ENCODE assay signal across 8 cellular contexts in genomic region chr10:118241229-118242137, GRCh38.
A peak's percentile ranks its signal among the peaks of the same experiment; 100 is the strongest.
DNase-seq lines count a peak whose midpoint lies in the region; ATAC-seq and TF ChIP-seq lines count a peak whose summit lies in the region.

No MANE protein-coding gene starts in this region.

- H3K4me3 ChIP-seq in HUES6 (ENCODE audit: low read depth, low read length) (peak overlapping the region; percentile 40), OCI-LY1 (ENCODE audit: low read depth, low read length, poor library complexity, severe bottlenecking) (no peak overlapping the region)

- H2AFZ ChIP-seq in OCI-LY1 (ENCODE audit: low read length): no peak overlapping the region

- H3K27ac ChIP-seq in HUES6 (ENCODE audit: low read depth, low read length) (no peak overlapping the region), OCI-LY1 (ENCODE audit: low read depth, low read length, poor library complexity, severe bottlenecking) (no peak overlapping the region)

- H3K4me2 ChIP-seq in OCI-LY1 (ENCODE audit: low read length): no peak overlapping the region

- no peak for ATAC-seq in naive thymus-derived CD8-positive, alpha-beta T cell
- no peak for ATAC-seq in stimulated activated naive B cell treated with anti-CD40 and anti-IgM and Interleukin-4, amounts not matched to agents 10 μg/mL and 1 μg/mL and 100 μg/mL, for 72 hours (replicated peaks)
- no peak for ATAC-seq in GM21360 (IDR thresholded peaks at IDR 0.05; ENCODE audit: unreplicated experiment)

- no peak overlapping the region for H3K4me3 Mint-ChIP-seq in naive thymus-derived CD8-positive, alpha-beta T cell
- no peak overlapping the region for H3K4me3 Mint-ChIP-seq in stimulated activated naive B cell treated with anti-CD40 and anti-IgM and Interleukin-4, amounts not matched to agents 10 μg/mL and 1 μg/mL and 100 μg/mL, for 72 hours

- H3K9me2 ChIP-seq in OCI-LY1 (ENCODE audit: low read depth, low read length): no peaks in the 10 kb centered on the region

- TF ChIP-seq CTCF in OCI-LY1 (IDR thresholded peaks at IDR 0.05; ENCODE audit: low read length): peak; percentile 90

- no peaks in the 10 kb centered on the region for H3K36me3 Mint-ChIP-seq in naive thymus-derived CD8-positive, alpha-beta T cell
- no peaks in the 10 kb centered on the region for H3K36me3 Mint-ChIP-seq in stimulated activated naive B cell treated with anti-CD40 and anti-IgM and Interleukin-4, amounts not matched to agents 10 μg/mL and 1 μg/mL and 100 μg/mL, for 72 hours

- no peaks in the 10 kb centered on the region for H3K9me3 ChIP-seq in HUES6 (ENCODE audit: control insufficient read depth, insufficient read depth, low read depth, low read length)
- H3K9me3 ChIP-seq in OCI-LY1 (ENCODE audit: low read length): no peaks in the 10 kb centered on the region

- POLR2A ChIA-PET in naive thymus-derived CD8-positive, alpha-beta T cell (lab: Charles Lee): no interaction called here

- no peak overlapping the region for H3K27ac Mint-ChIP-seq in naive thymus-derived CD8-positive, alpha-beta T cell
- no peak overlapping the region for H3K27ac Mint-ChIP-seq in stimulated activated naive B cell treated with anti-CD40 and anti-IgM and Interleukin-4, amounts not matched to agents 10 μg/mL and 1 μg/mL and 100 μg/mL, for 72 hours

- no peak overlapping the region for H3K9ac ChIP-seq in HUES6 (ENCODE audit: low read length)
- H3K9ac ChIP-seq in OCI-LY1 (ENCODE audit: low read length): no peak overlapping the region

- H3K79me2 ChIP-seq in OCI-LY1 (ENCODE audit: insufficient read depth, low read length): no peaks in the 10 kb centered on the region

- no peaks in the 10 kb centered on the region for H4K20me1 ChIP-seq in OCI-LY1 (ENCODE audit: insufficient read depth, low read length)

- no peaks in the 10 kb centered on the region for H3K36me3 ChIP-seq in HUES6 (ENCODE audit: control insufficient read depth, insufficient read depth, low read length)
- no peaks in the 10 kb centered on the region for H3K36me3 ChIP-seq in OCI-LY1 (ENCODE audit: insufficient read depth, low read length)

- peak; percentile 75 for DNase-seq in DMS53 treated with DMSO at 0.1 percent for 48 hours (lab: John Stamatoyannopoulos, UW; ENCODE audit: unreplicated experiment)
- peak; percentile 51 for DNase-seq in activated T-cell treated with anti-CD3 and anti-CD28 coated beads for 48 hours (ENCODE audit: low read depth)
- DNase-seq in fibroblast of gingiva (ENCODE audit: low read depth): peak; percentile 70
- DNase-seq in naive thymus-derived CD8-positive, alpha-beta T cell: peak; percentile 17 to 74 (median 52)
- DNase-seq in stimulated activated naive B cell treated with anti-CD40 and anti-IgM and Interleukin-4, amounts not matched to agents 10 μg/mL and 1 μg/mL and 100 μg/mL, for 72 hours: peak; percentile 24

- H3K4me1 ChIP-seq in HUES6 (ENCODE audit: control insufficient read depth, insufficient read depth, low read length) (peaks cover 17% of the 10 kb centered on the region), OCI-LY1 (ENCODE audit: insufficient read depth, low read length, severe bottlenecking) (no peaks in the 10 kb centered on the region)

- no peaks in the 10 kb centered on the region for H3K9me3 Mint-ChIP-seq in naive thymus-derived CD8-positive, alpha-beta T cell
- no peaks in the 10 kb centered on the region for H3K9me3 Mint-ChIP-seq in stimulated activated naive B cell treated with anti-CD40 and anti-IgM and Interleukin-4, amounts not matched to agents 10 μg/mL and 1 μg/mL and 100 μg/mL, for 72 hours

- peaks cover 23 to 76% (median 46%) of the 10 kb centered on the region in 5 donors for H3K27me3 Mint-ChIP-seq in naive thymus-derived CD8-positive, alpha-beta T cell
- peaks cover 34 to 39% of the 10 kb centered on the region in 2 donors for H3K27me3 Mint-ChIP-seq in stimulated activated naive B cell treated with anti-CD40 and anti-IgM and Interleukin-4, amounts not matched to agents 10 μg/mL and 1 μg/mL and 100 μg/mL, for 72 hours

- H3K27me3 ChIP-seq in HUES6 (ENCODE audit: control insufficient read depth, insufficient read depth, low read length) (peaks cover 59% of the 10 kb centered on the region), OCI-LY1 (ENCODE audit: insufficient read depth, low read length) (no peaks in the 10 kb centered on the region)

- H3K4me1 Mint-ChIP-seq in naive thymus-derived CD8-positive, alpha-beta T cell: peaks cover 0 to 3% (median 0%) of the 10 kb centered on the region in 4 donors
- no peaks in the 10 kb centered on the region for H3K4me1 Mint-ChIP-seq in stimulated activated naive B cell treated with anti-CD40 and anti-IgM and Interleukin-4, amounts not matched to agents 10 μg/mL and 1 μg/mL and 100 μg/mL, for 72 hours

- no peaks in the 10 kb centered on the region for H3F3A ChIP-seq in OCI-LY1 (ENCODE audit: insufficient read depth, low read length)

Comparison
In these comparisons a context has a peak if more than half of its experiments do, and no peak if none do; other contexts are left out.
1. DNase-seq: peak in every context shown above with its lines; median percentile 75 in DMS53 treated with DMSO at 0.1 percent for 48 hours; 70 in fibroblast of gingiva; 52 in naive thymus-derived CD8-positive, alpha-beta T cell; 51 in activated T-cell treated with anti-CD3 and anti-CD28 coated beads for 48 hours; 24 in stimulated activated naive B cell treated with anti-CD40 and anti-IgM and Interleukin-4, amounts not matched to agents 10 μg/mL and 1 μg/mL and 100 μg/mL, for 72 hours.